ENCODE assay signal across 8 cellular contexts in genomic region chr20:41095110-41095969, GRCh38. TPM values are rescaled to one million over a fixed set of nuclear protein-coding genes. Genes with fewer than 3 reads are reported as not detected.
A peak's percentile ranks its signal among the peaks of the same experiment; 100 is the strongest.
DNase-seq lines count a peak whose midpoint lies in the region; ATAC-seq and TF ChIP-seq lines count a peak whose summit lies in the region.

No MANE protein-coding gene starts in this region.

- H3K4me3 ChIP-seq in hepatocyte = no peak overlapping the region

- TF ChIP-seq CTCF in GM12872 (IDR thresholded peaks at IDR 0.05; ENCODE audit: insufficient read depth, low read depth, low read length) = peak; percentile 69
- peak; percentile 89 for TF ChIP-seq CTCF in hepatocyte (IDR thresholded peaks at IDR 0.05; ENCODE audit: poor library complexity)

- H4K20me1 ChIP-seq in hepatocyte (ENCODE audit: insufficient read depth, poor library complexity, severe bottlenecking) = no peaks in the 10 kb centered on the region

- H3K4me2 ChIP-seq in hepatocyte = no peak overlapping the region

- H3K79me2 ChIP-seq in hepatocyte = peaks cover 9% of the 10 kb centered on the region

- no peaks in the 10 kb centered on the region for H3K36me3 ChIP-seq in hepatocyte (replicated peaks; ENCODE audit: insufficient read depth, low read depth)

- no peaks in the 10 kb centered on the region for H3K27me3 ChIP-seq in hepatocyte

- H3K9me3 ChIP-seq in hepatocyte (ENCODE audit: low read depth) = no peaks in the 10 kb centered on the region

- no peak overlapping the region for H2AFZ ChIP-seq in hepatocyte

- no peak overlapping the region for H3K27ac ChIP-seq in hepatocyte

- ATAC-seq in HG02981 (IDR thresholded peaks at IDR 0.05; ENCODE audit: unreplicated experiment) = no peak

- H3K9me2 ChIP-seq in hepatocyte (replicated peaks; ENCODE audit: insufficient read depth) = no peaks in the 10 kb centered on the region

- H3K4me1 ChIP-seq in hepatocyte (ENCODE audit: insufficient read depth) = peaks cover 6% of the 10 kb centered on the region

- DNase-seq in NCI-H1105 (lab: John Stamatoyannopoulos, UW) (peak; percentile 61), T-helper 9 cell (peak; percentile 31), astrocyte of the hippocampus (ENCODE audit: low read depth, low spot score) (peak; percentile 74), hepatocyte (ENCODE audit: low spot score) (peak; percentile 77), OCI-M2 (lab: John Stamatoyannopoulos, UW; ENCODE audit: unreplicated experiment) (no peak)
- DNase-seq in stimulated activated CD4-positive, alpha-beta T cell treated with anti-CD3 and anti-CD28 coated beads, Interleukin-15, amount 100 ng/mL, for 1 hour (ENCODE audit: low read depth in 1 of 2, low spot score in 1 of 2) = peak; percentile 18 to 27

- 55% methylated on average over 7 of the region's 7 CpGs for WGBS in hepatocyte (ENCODE audit: low lambda C conversion rate, missing lambda C conversion rate)

RNA-seq across cellular contexts. Expression of gene PLCG1, which starts 42.0 kb away (rescaled TPM):
- 48.5 and 73.2 TPM in 2 replicates for total RNA-seq in hepatocyte
- 52.7 and 52.8 TPM in 2 replicates for polyA plus RNA-seq in hepatocyte
